1 cellular context compared by ENCODE assay signal in the genomic region with DNA sequence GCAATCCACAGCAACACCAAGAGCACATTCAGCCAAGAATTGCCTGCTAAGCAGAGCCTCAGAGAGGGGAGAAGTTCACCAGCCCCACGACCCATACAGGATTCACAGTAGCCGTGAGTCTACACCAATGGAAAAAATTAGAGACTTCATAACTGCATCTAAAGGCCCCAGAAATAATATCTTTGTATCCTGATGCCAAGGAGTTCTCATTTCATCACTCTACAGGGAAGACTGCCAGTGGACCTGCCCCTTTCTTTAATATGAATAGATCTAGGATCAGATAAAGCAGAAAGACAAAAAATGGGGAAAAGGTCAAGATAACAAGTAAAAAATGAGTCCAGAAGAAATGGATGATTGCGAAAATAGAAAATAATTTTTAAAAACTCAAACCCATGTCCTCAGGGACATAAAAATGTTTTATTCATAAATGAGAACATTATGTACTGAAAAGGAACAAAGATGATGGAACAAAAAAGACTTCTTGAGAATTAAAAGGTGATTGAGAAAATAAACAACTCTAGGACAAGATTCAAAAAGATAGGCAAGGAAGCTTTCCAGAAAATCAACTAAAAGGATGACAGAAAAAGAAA.
TF ChIP-seq lines count a peak whose summit lies in the region.

No MANE protein-coding gene starts in this region.

TF ChIP-seq in SK-N-SH, 30 proteins besides CTCF, POLR2A, EP300 and RAD21 (continued from another document):
- TF ChIP-seq REST (IDR thresholded peaks at IDR 0.05; ENCODE audit: low read depth, low read length) (no peak), FOXM1 (IDR thresholded peaks at IDR 0.05; ENCODE audit: low read depth) (no peak), JUND (IDR thresholded peaks at IDR 0.05) (no peak), SMC3 (IDR thresholded peaks at IDR 0.05; ENCODE audit: low read depth, low read length) (no peak), PBX3 (IDR thresholded peaks at IDR 0.05) (no peak), USF1 (IDR thresholded peaks at IDR 0.05; ENCODE audit: borderline replicate concordance, low read depth) (no peak), TEAD4 (IDR thresholded peaks at IDR 0.05; ENCODE audit: borderline replicate concordance, insufficient read depth) (no peak), NFIC (IDR thresholded peaks at IDR 0.05; ENCODE audit: borderline replicate concordance) (no peak), USF2 (IDR thresholded peaks at IDR 0.05; ENCODE audit: borderline replicate concordance, low read depth, low read length) (no peak), RCOR1 (IDR thresholded peaks at IDR 0.05; ENCODE audit: low read length) (no peak), ELF1 (IDR thresholded peaks at IDR 0.05) (no peak), NRF1 (IDR thresholded peaks at IDR 0.05; ENCODE audit: low read depth, low read length) (no peak)
- TF ChIP-seq, protein P1, sequence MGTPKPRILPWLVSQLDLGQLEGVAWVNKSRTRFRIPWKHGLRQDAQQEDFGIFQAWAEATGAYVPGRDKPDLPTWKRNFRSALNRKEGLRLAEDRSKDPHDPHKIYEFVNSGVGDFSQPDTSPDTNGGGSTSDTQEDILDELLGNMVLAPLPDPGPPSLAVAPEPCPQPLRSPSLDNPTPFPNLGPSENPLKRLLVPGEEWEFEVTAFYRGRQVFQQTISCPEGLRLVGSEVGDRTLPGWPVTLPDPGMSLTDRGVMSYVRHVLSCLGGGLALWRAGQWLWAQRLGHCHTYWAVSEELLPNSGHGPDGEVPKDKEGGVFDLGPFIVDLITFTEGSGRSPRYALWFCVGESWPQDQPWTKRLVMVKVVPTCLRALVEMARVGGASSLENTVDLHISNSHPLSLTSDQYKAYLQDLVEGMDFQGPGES (IDR thresholded peaks at IDR 0.05; ENCODE audit: low read depth, low read length) = no peak
